26 cellular contexts compared by ENCODE assay signal in genomic region chr9:4284925-4285324, GRCh38.
"Had no signal": no experiment of that assay in that cellular context is flagged by ENCODE, and none has a peak within 500 bp of the region (broad histone marks: within the 10 kb centered on the region; RNA-seq: fewer than 3 reads in every experiment).

No MANE protein-coding gene starts in this region.

- DNase-seq: stimulated activated CD4-positive, alpha-beta T cell treated with anti-CD3 and anti-CD28 coated beads, Interleukin-2, amount 100 ng/mL, for 48 hours; stimulated activated CD4-positive, alpha-beta T cell treated with anti-CD3 and anti-CD28 coated beads, Interleukin-4, amount 100 ng/mL, for 1 hour; stimulated activated CD4-positive, alpha-beta T cell treated with anti-CD3 and anti-CD28 coated beads, Interleukin-4, amount 100 ng/mL, for 24 hours; stimulated activated CD4-positive, alpha-beta T cell treated with anti-CD3 and anti-CD28 coated beads, Interleukin-4, amount 100 ng/mL, for 4 hours; stimulated activated CD8-positive, alpha-beta memory T cell treated with anti-CD3 and anti-CD28 coated beads, Interleukin-4, amount 100 ng/mL, for 48 hours; stimulated activated naive B cell treated with anti-CD40 and anti-IgM and Interleukin-4, amounts not matched to agents 10 μg/mL and 1 μg/mL and 100 μg/mL, for 72 hours; stimulated activated naive CD4-positive, alpha-beta T cell; stimulated activated naive CD4-positive, alpha-beta T cell treated with Interleukin-2 at 50 U/mL for 16 hours; stimulated activated naive CD8-positive, alpha-beta T cell treated with anti-CD3 and anti-CD28 coated beads, Interleukin-15, amount 100 ng/mL, for 72 hours; stimulated activated naive CD8-positive, alpha-beta T cell treated with anti-CD3 and anti-CD28 coated beads, Interleukin-15, Interleukin-2, amounts not matched to agents 100 U/mL and 50 U/mL, for 24 hours; stomach; substantia nigra; testis; thyroid gland; tibial artery; transverse colon; upper lobe of left lung; upper lobe of right lung; uterus had no signal

- H3K9me3 ChIP-seq: stomach, suprapubic skin, testis, thoracic aorta, thyroid gland, tibial artery, tibial nerve, transverse colon, upper lobe of left lung, upper lobe of right lung, uterus, vagina had no signal

- H3K4me3 ChIP-seq: stomach, suprapubic skin, testis, thoracic aorta, thyroid gland, tibial artery, tibial nerve, transverse colon, upper lobe of left lung, upper lobe of right lung, uterus, vagina had no signal

- FAIRE-seq: urothelium cell line had no signal

- H3K36me3 ChIP-seq: suprapubic skin, thyroid gland, tibial artery, transverse colon, upper lobe of left lung, upper lobe of right lung, uterus, vagina had no signal

- ATAC-seq: stimulated activated effector memory CD8-positive, alpha-beta T cell treated with anti-CD3 and anti-CD28 coated beads, Interleukin-12 subunit alpha, Interleukin-12 subunit beta, amount 100 ng/mL, for 72 hours; stimulated activated memory B cell treated with anti-CD40 and anti-IgM and Interleukin-4, amounts not matched to agents 10 μg/mL and 1 μg/mL and 100 μg/mL, for 72 hours; stimulated activated naive B cell treated with anti-CD40 and anti-IgM and Interleukin-4, amounts not matched to agents 10 μg/mL and 1 μg/mL and 100 μg/mL, for 72 hours; stimulated activated naive CD8-positive, alpha-beta T cell treated with anti-CD3 and anti-CD28 coated beads, Interleukin-15, amount 100 ng/mL, for 72 hours; stimulated activated naive CD8-positive, alpha-beta T cell treated with anti-CD3 and anti-CD28 coated beads, Interleukin-15, Interleukin-2, amounts not matched to agents 100 U/mL and 50 U/mL, for 24 hours; upper lobe of right lung had no signal

- H3K27me3 ChIP-seq: stomach, suprapubic skin, testis, thyroid gland, tibial artery, tibial nerve, transverse colon, upper lobe of left lung, upper lobe of right lung, uterus, vagina had no signal

- H3K27ac ChIP-seq: stomach, suprapubic skin, testis, thoracic aorta, thyroid gland, tibial artery, tibial nerve, transverse colon, upper lobe of left lung, upper lobe of right lung, uterus, vagina had no signal

- H3K4me1 ChIP-seq: stomach, suprapubic skin, testis, tibial nerve, uterus had no signal
